In genomic region chr4:16952896-16953605, GRCh38 we compare ENCODE assay signal across 26 cellular contexts. TPM values are rescaled to one million over a fixed set of nuclear protein-coding genes. Genes with fewer than 3 reads are reported as not detected.
A peak's percentile ranks its signal among the peaks of the same experiment; 100 is the strongest.
DNase-seq lines count a peak whose midpoint lies in the region; ATAC-seq, FAIRE-seq and TF ChIP-seq lines count a peak whose summit lies in the region.
"Had no signal": no experiment of that assay in that cellular context is flagged by ENCODE, and none has a peak within 500 bp of the region (broad histone marks: within the 10 kb centered on the region; RNA-seq: fewer than 3 reads in every experiment).

No MANE protein-coding gene starts in this region.

- dilution Hi-C loops in mammary epithelial cell (cut with HindIII; ENCODE audit: low sequenced_read_pairs) = no loop called here

- H3K4me3 Mint-ChIP-seq in activated CD4-positive, alpha-beta T cell treated with anti-CD3 and anti-CD28 coated beads, Interleukin-2, amount 10 ng/mL, durations not matched to agents 24 days and 14 days = no peak overlapping the region
- H3K4me3 Mint-ChIP-seq: activated CD4-positive, alpha-beta T cell treated with anti-CD3 and anti-CD28 coated beads, Interleukin-2, amount 10 ng/mL, durations not matched to agents 7 days and 5 days; activated CD8-positive, alpha-beta memory T cell treated with anti-CD3 and anti-CD28 coated beads, Interleukin-2, amount 10 ng/mL, durations not matched to agents 7 days and 5 days; activated naive CD4-positive, alpha-beta T cell treated with anti-CD3 and anti-CD28 coated beads, Interleukin-2, amount 50 U/mL, for 24 hours; activated T-helper 1 cell treated with anti-CD3 and anti-CD28 coated beads, Interleukin-12 subunit alpha, Interleukin-12 subunit beta, Interleukin-2, Interleukin-4 antibody, amounts not matched to agents 30 ng/mL and 10 ng/mL and 1 ng/mL, durations not matched to agents 14 hours and 24 hours and 36 hours; natural killer cell treated with Interleukin-12 subunit alpha and Interleukin-12 subunit beta and Interleukin-15 and Interleukin-18, amount 100 ng/mL, for 72 hours had no signal

- in situ Hi-C loops in mammary epithelial cell (cut with MboI; ENCODE audit: low sequenced_read_pairs in 2 of 2) = no loop called here

- H3K36me3 Mint-ChIP-seq in activated CD4-positive, alpha-beta T cell treated with anti-CD3 and anti-CD28 coated beads, Interleukin-2, amount 10 ng/mL, durations not matched to agents 24 days and 14 days (ENCODE audit: low read depth) = no peaks in the 10 kb centered on the region
- H3K36me3 Mint-ChIP-seq: activated CD8-positive, alpha-beta memory T cell treated with anti-CD3 and anti-CD28 coated beads, Interleukin-2, amount 10 ng/mL, durations not matched to agents 7 days and 5 days had no signal

- H3K27me3 ChIP-seq in right cardiac atrium (ENCODE audit: control insufficient read depth, insufficient read depth) (no peaks in the 10 kb centered on the region), mammary epithelial cell (ENCODE audit: insufficient read depth, low read length) (no peaks in the 10 kb centered on the region), lower lobe of right lung (ENCODE audit: low read depth) (no peaks in the 10 kb centered on the region)

- no peak for TF ChIP-seq CTCF in mammary epithelial cell (conservative IDR thresholded peaks at IDR 0.05 in 1 of 2, IDR thresholded peaks at IDR 0.05 in 1 of 2; ENCODE audit: extremely low read depth in 1 of 2, insufficient read depth in 1 of 2, low read depth in 1 of 2, low read length in 2 of 2)
- TF ChIP-seq CTCF in lower lobe of right lung (IDR thresholded peaks at IDR 0.05) = no peak
- TF ChIP-seq CTCF in kidney (IDR thresholded peaks at IDR 0.05; ENCODE audit: borderline replicate concordance, extremely low read depth, insufficient read depth) = no peak

- no peak for FAIRE-seq in kidney (lab: Jason Lieb, UNC)
- FAIRE-seq: A204.1 had no signal

- no TSS peak for BruUV-seq in mammary epithelial cell (replicated peaks; lab: Mats Ljungman, UMichigan)

- no peaks in the 10 kb centered on the region for H3K79me2 ChIP-seq in mammary epithelial cell (ENCODE audit: insufficient read depth, low read length)

- peak overlapping the region; percentile 42 for H3K4me2 ChIP-seq in mammary epithelial cell (ENCODE audit: insufficient read depth, low read depth, low read length)

- no peaks in the 10 kb centered on the region for H3K9me3 ChIP-seq in right cardiac atrium (ENCODE audit: control insufficient read depth, low read length)
- no peaks in the 10 kb centered on the region for H3K9me3 ChIP-seq in mammary epithelial cell (replicated peaks; ENCODE audit: insufficient read depth, low read length)
- H3K9me3 ChIP-seq in lower lobe of right lung = peaks cover 14% of the 10 kb centered on the region
- peaks cover 3 to 8% of the 10 kb centered on the region in 2 donors for H3K9me3 ChIP-seq in kidney (ENCODE audit: control insufficient read depth in 1 of 2, low read length in 2 of 2)

- H3K4me3 ChIP-seq in right cardiac atrium (ENCODE audit: low read length) (peak overlapping the region; percentile 43), mammary epithelial cell (replicated peaks in 1 of 3; ENCODE audit: insufficient read depth in 1 of 3, low read depth in 2 of 3, low read length in 3 of 3) (no peak overlapping the region), lower lobe of right lung (peak overlapping the region; percentile 1), kidney (ENCODE audit: low read length in 2 of 2) (peak overlapping the region in 1 of 2 donors; percentile 16)

- H3K27ac Mint-ChIP-seq in activated CD4-positive, alpha-beta T cell treated with anti-CD3 and anti-CD28 coated beads, Interleukin-2, amount 10 ng/mL, durations not matched to agents 24 days and 14 days = no peak overlapping the region
- H3K27ac Mint-ChIP-seq: activated CD4-positive, alpha-beta T cell treated with anti-CD3 and anti-CD28 coated beads, Interleukin-2, amount 10 ng/mL, durations not matched to agents 7 days and 5 days; activated CD8-positive, alpha-beta memory T cell treated with anti-CD3 and anti-CD28 coated beads, Interleukin-2, amount 10 ng/mL, durations not matched to agents 7 days and 5 days; activated naive CD4-positive, alpha-beta T cell treated with anti-CD3 and anti-CD28 coated beads, Interleukin-2, amount 50 U/mL, for 24 hours; activated T-helper 1 cell treated with anti-CD3 and anti-CD28 coated beads, Interleukin-12 subunit alpha, Interleukin-12 subunit beta, Interleukin-2, Interleukin-4 antibody, amounts not matched to agents 30 ng/mL and 10 ng/mL and 1 ng/mL, durations not matched to agents 14 hours and 24 hours and 36 hours; natural killer cell treated with Interleukin-12 subunit alpha and Interleukin-12 subunit beta and Interleukin-15 and Interleukin-18, amount 100 ng/mL, for 72 hours had no signal

- DNase-seq in right cardiac atrium (no peak), Right ventricle myocardium superior (no peak), mammary epithelial cell (no peak), lower lobe of right lung (no peak), kidney (no peak), NCI-H2107 (lab: John Stamatoyannopoulos, UW) (no peak)
- DNase-seq in activated CD4-positive, alpha-beta T cell treated with anti-CD3 and anti-CD28 coated beads, Interleukin-2, amount 10 ng/mL, durations not matched to agents 24 days and 14 days = no peak
- DNase-seq: activated CD4-positive, alpha-beta T cell treated with anti-CD3 and anti-CD28 coated beads, Interleukin-2, amount 10 ng/mL, durations not matched to agents 7 days and 5 days; activated CD8-positive, alpha-beta memory T cell treated with anti-CD3 and anti-CD28 coated beads, Interleukin-2, amount 10 ng/mL, durations not matched to agents 7 days and 5 days; effector memory CD4-positive, alpha-beta T cell; left colon; midbrain; NCI-H1092 treated with DMSO at 0.1 percent for 48 hours; NCI-H1930; NCI-H226; NCI-H82; posterior cingulate gyrus; SHP77 treated with DMSO at 0.1 percent for 48 hours had no signal

- H3K4me1 ChIP-seq in right cardiac atrium (ENCODE audit: control insufficient read depth, insufficient read depth, low read length) (peaks cover 2% of the 10 kb centered on the region), mammary epithelial cell (ENCODE audit: insufficient read depth, low read length) (no peaks in the 10 kb centered on the region), lower lobe of right lung (no peaks in the 10 kb centered on the region), kidney (ENCODE audit: control insufficient read depth in 1 of 2, insufficient read depth in 1 of 2, low read depth in 1 of 2, low read length in 2 of 2) (no peaks in the 10 kb centered on the region)

- peaks cover 6% of the 10 kb centered on the region for H3K27me3 Mint-ChIP-seq in activated CD4-positive, alpha-beta T cell treated with anti-CD3 and anti-CD28 coated beads, Interleukin-2, amount 10 ng/mL, durations not matched to agents 24 days and 14 days

- no peaks in the 10 kb centered on the region for H4K20me1 ChIP-seq in mammary epithelial cell (ENCODE audit: insufficient read depth, low read length)

- intact Hi-C loops in right cardiac atrium (cut with DNase I) (no loop called here), Right ventricle myocardium superior (cut with DNase I) (no loop called here), mammary epithelial cell (cut with micrococcal nuclease) (no loop called here), lower lobe of right lung (cut with DNase I) (no loop called here), kidney (cut with DNase I) (no loop called here)
- intact Hi-C loops in activated CD4-positive, alpha-beta T cell treated with anti-CD3 and anti-CD28 coated beads, Interleukin-2, amount 10 ng/mL, durations not matched to agents 24 days and 14 days (cut with micrococcal nuclease) = no loop called here

- H3K9ac ChIP-seq in mammary epithelial cell (ENCODE audit: insufficient read depth, low read length) (no peak overlapping the region), kidney (ENCODE audit: low read length in 2 of 2) (no peak overlapping the region)

- H2AFZ ChIP-seq in mammary epithelial cell (ENCODE audit: low read depth, low read length) = no peak overlapping the region

- peaks cover 4% of the 10 kb centered on the region for H3K9me3 Mint-ChIP-seq in activated CD4-positive, alpha-beta T cell treated with anti-CD3 and anti-CD28 coated beads, Interleukin-2, amount 10 ng/mL, durations not matched to agents 24 days and 14 days

- ATAC-seq in right cardiac atrium = no peak
- no peak for ATAC-seq in Right ventricle myocardium superior (ENCODE audit: poor library complexity)
- ATAC-seq in lower lobe of right lung = no peak
- ATAC-seq in HG03039 (IDR thresholded peaks at IDR 0.05; ENCODE audit: unreplicated experiment) = no peak
- ATAC-seq: activated CD8-positive, alpha-beta memory T cell treated with anti-CD3 and anti-CD28 coated beads, Interleukin-2, amount 10 ng/mL, durations not matched to agents 7 days and 5 days; left colon; natural killer cell treated with Interleukin-12 subunit alpha and Interleukin-12 subunit beta and Interleukin-15 and Interleukin-18, amount 100 ng/mL, for 72 hours had no signal

- H3K4me1 Mint-ChIP-seq in activated CD4-positive, alpha-beta T cell treated with anti-CD3 and anti-CD28 coated beads, Interleukin-2, amount 10 ng/mL, durations not matched to agents 24 days and 14 days = no peaks in the 10 kb centered on the region
- H3K4me1 Mint-ChIP-seq: activated CD4-positive, alpha-beta T cell treated with anti-CD3 and anti-CD28 coated beads, Interleukin-2, amount 10 ng/mL, durations not matched to agents 7 days and 5 days; activated CD8-positive, alpha-beta memory T cell treated with anti-CD3 and anti-CD28 coated beads, Interleukin-2, amount 10 ng/mL, durations not matched to agents 7 days and 5 days; activated naive CD4-positive, alpha-beta T cell treated with anti-CD3 and anti-CD28 coated beads, Interleukin-2, amount 50 U/mL, for 24 hours had no signal

- 32% methylated on average over 1 of the region's 1 CpG for WGBS in right cardiac atrium
- 77% methylated on average over 1 of the region's 1 CpG for WGBS in mammary epithelial cell (ENCODE audit: low coverage, missing lambda C conversion rate)

- H3K36me3 ChIP-seq in mammary epithelial cell (ENCODE audit: insufficient read depth, low read length) (no peaks in the 10 kb centered on the region), lower lobe of right lung (no peaks in the 10 kb centered on the region), kidney (ENCODE audit: control insufficient read depth in 1 of 2, insufficient read depth in 2 of 2, low read length in 2 of 2) (no peaks in the 10 kb centered on the region)

- CTCF ChIA-PET in mammary epithelial cell (lab: Charles Lee; ENCODE audit: low non-redundant PET) = no interaction called here

- no peak overlapping the region for H3K27ac ChIP-seq in right cardiac atrium (ENCODE audit: low read length)
- no peak overlapping the region for H3K27ac ChIP-seq in mammary epithelial cell (ENCODE audit: insufficient read depth, low read depth, low read length)
- no peak overlapping the region for H3K27ac ChIP-seq in lower lobe of right lung
- no peak overlapping the region for H3K27ac ChIP-seq in kidney (ENCODE audit: low read depth in 2 of 2, low read length in 2 of 2)
- H3K27ac ChIP-seq: C4-2B had no signal

RNA-seq across cellular contexts. Expression of gene LDB2, which starts 54.6 kb away (rescaled TPM):
- total RNA-seq in right cardiac atrium (10 to 100 TPM; 45.4 to 70.6 (median 56.8) TPM), Right ventricle myocardium superior (18.5 TPM), mammary epithelial cell (not detected), lower lobe of right lung (113 TPM), kidney (59.9 TPM)
- polyA plus RNA-seq in right cardiac atrium (41.0 TPM), mammary epithelial cell (not detected), kidney (ENCODE audit: insufficient read depth, low read depth, low replicate concordance) (26.9 TPM)
- polyA minus RNA-seq in mammary epithelial cell = not detected
- total RNA-seq in activated CD4-positive, alpha-beta T cell treated with anti-CD3 and anti-CD28 coated beads, Interleukin-2, amount 10 ng/mL, durations not matched to agents 24 days and 14 days = not detected in 2 replicates
- total RNA-seq: activated CD4-positive, alpha-beta T cell treated with anti-CD3 and anti-CD28 coated beads, Interleukin-2, amount 10 ng/mL, durations not matched to agents 7 days and 5 days; activated CD8-positive, alpha-beta memory T cell treated with anti-CD3 and anti-CD28 coated beads, Interleukin-2, amount 10 ng/mL, durations not matched to agents 7 days and 5 days; activated T-helper 1 cell treated with anti-CD3 and anti-CD28 coated beads, Interleukin-12 subunit alpha, Interleukin-12 subunit beta, Interleukin-2, Interleukin-4 antibody, amounts not matched to agents 30 ng/mL and 10 ng/mL and 1 ng/mL, durations not matched to agents 14 hours and 24 hours and 36 hours; LHCN-M2; T-helper 1 cell treated with Interleukin-12 subunit alpha and Interleukin-12 subunit beta and Interleukin-4 antibody, amounts not matched to agents 30 ng/mL and 1 ng/mL, for 36 hours had no signal

Comparison
In these comparisons a context has a peak if more than half of its experiments do, and no peak if none do; other contexts are left out.
1. H3K4me3 ChIP-seq: peak in right cardiac atrium (single experiment) and lower lobe of right lung (single experiment); none in mammary epithelial cell (0 of 3).
2. RNA of gene LDB2, which starts 54.6 kb away (total RNA-seq): 113 TPM in lower lobe of right lung (single experiment), 45.4 to 70.6 TPM in right cardiac atrium, 59.9 TPM in kidney (single experiment) and 18.5 TPM in Right ventricle myocardium superior (single experiment); not detected in mammary epithelial cell and not detected in activated CD4-positive, alpha-beta T cell treated with anti-CD3 and anti-CD28 coated beads, Interleukin-2, amount 10 ng/mL, durations not matched to agents 24 days and 14 days; every median in the first group is over 10 times any median in the second.